1 cellular context compared by ENCODE assay signal in the genomic region with DNA sequence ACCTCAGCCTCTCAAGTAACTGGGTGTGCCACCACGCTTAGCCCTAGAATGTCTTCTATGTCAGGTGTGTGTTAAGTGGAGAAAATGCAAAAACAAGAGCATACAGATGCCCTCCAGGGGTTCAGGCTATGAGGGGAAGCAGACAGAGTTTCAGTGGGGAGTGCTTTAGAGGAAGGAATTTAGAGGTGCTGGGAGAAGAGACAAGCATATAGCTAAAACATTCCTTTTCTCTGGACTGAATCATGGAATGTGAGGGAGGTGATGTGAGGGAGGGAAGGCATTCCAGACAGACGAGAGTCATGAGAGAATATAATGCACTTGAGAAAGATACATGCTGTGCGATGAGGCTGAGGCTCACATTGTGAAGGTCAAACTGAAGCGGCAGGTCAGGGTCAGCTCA.
TF ChIP-seq lines count a peak whose summit lies in the region.

No MANE protein-coding gene starts in this region.

TF ChIP-seq in GM23338, 12 proteins besides CTCF, POLR2A, EP300 and RAD21 (continued from another document):
- TF ChIP-seq ZNF331 (CRISPR knock-in tag; IDR thresholded peaks at IDR 0.05; ENCODE audit: low read depth) (no peak), NANOG (IDR thresholded peaks at IDR 0.05; ENCODE audit: borderline replicate concordance) (no peak)
TF ChIP-seq in GM23338: peak in this region for 0.
